In the genomic region with DNA sequence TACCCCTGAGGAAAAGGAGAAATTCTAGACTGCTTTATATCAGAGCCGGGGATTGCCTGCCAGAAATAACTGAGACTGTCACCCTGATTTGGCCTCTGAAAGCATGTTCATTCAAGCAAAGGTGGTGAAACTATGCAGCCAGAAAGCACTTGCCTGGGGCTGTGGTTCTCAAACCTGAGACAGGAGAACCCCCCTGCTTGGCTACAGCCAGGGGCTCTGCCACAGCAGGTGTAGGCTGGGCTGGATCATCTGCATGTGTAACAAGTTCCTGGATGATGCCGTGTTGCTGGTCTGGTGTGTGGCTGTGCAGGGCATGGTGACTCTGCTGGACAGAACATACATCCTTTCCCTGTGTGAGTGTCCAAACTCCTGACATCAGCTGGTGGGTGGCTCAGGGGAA, we compare ENCODE assay signal across 21 cellular contexts.
DNase-seq lines count a peak whose midpoint lies in the region; ATAC-seq, FAIRE-seq and TF ChIP-seq lines count a peak whose summit lies in the region.
"Had no signal": no experiment of that assay in that cellular context is flagged by ENCODE, and none has a peak within 500 bp of the region (broad histone marks: within the 10 kb centered on the region; RNA-seq: fewer than 3 reads in every experiment).

No MANE protein-coding gene starts in this region.

- no peaks in the 10 kb centered on the region for H3K36me3 ChIP-seq in bronchial epithelial cell (ENCODE audit: control insufficient read depth, insufficient read depth, low read length)

- FAIRE-seq in bronchial epithelial cell (lab: Jason Lieb, UNC): no peak
- FAIRE-seq: G401.6 had no signal

- no peaks in the 10 kb centered on the region for H3K27me3 ChIP-seq in bronchial epithelial cell (ENCODE audit: control insufficient read depth, insufficient read depth, low read length)

- ATAC-seq in HG02981 (IDR thresholded peaks at IDR 0.05; ENCODE audit: unreplicated experiment) (no peak), HG03378 (IDR thresholded peaks at IDR 0.05; ENCODE audit: unreplicated experiment) (no peak)

- peak; percentile 16 for DNase-seq in HPDE6-E6E7 (ENCODE audit: extremely low spot score)
- DNase-seq in bronchial epithelial cell (ENCODE audit: low read depth): peak; percentile 63
- peak; percentile 37 for DNase-seq in left kidney (ENCODE audit: low read depth, low spot score)
- DNase-seq in renal cortical epithelial cell (ENCODE audit: low read depth): peak; percentile 42
- DNase-seq in cerebellar nuclear complex (lab: John Stamatoyannopoulos, UW): no peak
- DNase-seq in NCI-H446 treated with DMSO at 0.1 percent for 48 hours (lab: John Stamatoyannopoulos, UW): no peak
- DNase-seq: CD4-positive, CD25-positive, alpha-beta regulatory T cell; COR-L47; DMS 273 treated with DMSO at 0.1 percent for 48 hours; H7; KG1; NCI-H1105; NCI-H2029 treated with DMSO at 0.1 percent for 48 hours; NCI-H2171; NCI-H345; NCI-H526 treated with DMSO at 0.1 percent for 48 hours; SHP77; SW 1271 had no signal

- TF ChIP-seq CTCF in bronchial epithelial cell (IDR thresholded peaks at IDR 0.05; ENCODE audit: insufficient read depth, low read length, severe bottlenecking): no peak

- H3K4me3 ChIP-seq in bronchial epithelial cell (ENCODE audit: low read depth, low read length): no peak overlapping the region

Comparison
In these comparisons a context has a peak if more than half of its experiments do, and no peak if none do; other contexts are left out.
1. DNase-seq: peak in HPDE6-E6E7 (single experiment), bronchial epithelial cell (single experiment), left kidney (single experiment) and renal cortical epithelial cell (single experiment); none in cerebellar nuclear complex (0 of 2) and NCI-H446 treated with DMSO at 0.1 percent for 48 hours (single experiment).